ENCODE assay signal across 1 cellular context in genomic region chr1:151254217-151255213, GRCh38.
TF ChIP-seq lines count a peak whose summit lies in the region.

Gene PSMD4, plus strand, starts transcription at chr1:151254734. Its CDS starts 49 bp downstream, at chr1:151254783.

TF ChIP-seq in HepG2, 621 proteins besides CTCF, POLR2A, EP300 and RAD21 (continued from another document and continues in another):
- TF ChIP-seq SNAPC4 (CRISPR knock-in tag; IDR thresholded peaks at IDR 0.05) (peak; percentile 43; the same call in 1 of the 2 replicates), HIVEP1 (CRISPR knock-in tag; IDR thresholded peaks at IDR 0.05) (peak; percentile 51; the same call in 1 of the 2 replicates), GABPB1 (CRISPR knock-in tag; IDR thresholded peaks at IDR 0.05) (peak; percentile 97), ZNF460 (CRISPR knock-in tag; IDR thresholded peaks at IDR 0.05; ENCODE audit: borderline replicate concordance) (peak; percentile 95), XBP1 (CRISPR knock-in tag; IDR thresholded peaks at IDR 0.05) (no peak), ZNF710 (CRISPR knock-in tag; IDR thresholded peaks at IDR 0.05; ENCODE audit: borderline replicate concordance) (peak; percentile 32; the same call in 1 of the 2 replicates), TFAP4 (IDR thresholded peaks at IDR 0.05; ENCODE audit: borderline replicate concordance, low read depth) (peak; percentile 98), SP4 (CRISPR knock-in tag; IDR thresholded peaks at IDR 0.05) (peak; percentile 48; the same call in 1 of the 2 replicates), ZNF441 (CRISPR knock-in tag; IDR thresholded peaks at IDR 0.05; ENCODE audit: borderline replicate concordance) (no peak; the same call in 1 of the 2 replicates), KLF9 (CRISPR knock-in tag; IDR thresholded peaks at IDR 0.05; ENCODE audit: low read depth) (no peak), ZNF224 (CRISPR knock-in tag; IDR thresholded peaks at IDR 0.05) (no peak), BRCA1 (CRISPR knock-in tag; IDR thresholded peaks at IDR 0.05) (no peak), HNF1B (CRISPR knock-in tag; IDR thresholded peaks at IDR 0.05) (peak; percentile 55; the same call in 1 of the 2 replicates), ZNF766 (CRISPR knock-in tag; IDR thresholded peaks at IDR 0.05; ENCODE audit: borderline replicate concordance) (0 out of 2 replicates have a peak, but pooled peaks have one; percentile 23), UBTF (CRISPR knock-in tag; IDR thresholded peaks at IDR 0.05) (peak; percentile 46; the same call in 1 of the 2 replicates), KDM5A (IDR thresholded peaks at IDR 0.05; ENCODE audit: borderline replicate concordance, low read length) (peak; percentile 81; the same call in 1 of the 2 replicates), ZBTB4 (CRISPR knock-in tag; IDR thresholded peaks at IDR 0.05; ENCODE audit: borderline replicate concordance) (0 out of 2 replicates have a peak, but pooled peaks have one; percentile 28), ZNF20 (CRISPR knock-in tag; IDR thresholded peaks at IDR 0.05) (no peak; the same call in 1 of the 2 replicates), ZNF382 (CRISPR knock-in tag; IDR thresholded peaks at IDR 0.05; ENCODE audit: borderline replicate concordance) (no peak), ZNF512B (CRISPR knock-in tag; IDR thresholded peaks at IDR 0.05; ENCODE audit: borderline replicate concordance) (no peak), ZFP62 (CRISPR knock-in tag; IDR thresholded peaks at IDR 0.05) (no peak), ZSCAN12 (CRISPR knock-in tag; IDR thresholded peaks at IDR 0.05) (0 out of 2 replicates have a peak, but pooled peaks have one; percentile 57), NFKB2 (CRISPR knock-in tag; IDR thresholded peaks at IDR 0.05; ENCODE audit: borderline replicate concordance) (no peak), ZNF749 (CRISPR knock-in tag; IDR thresholded peaks at IDR 0.05; ENCODE audit: borderline replicate concordance) (no peak), ZNF891 (CRISPR knock-in tag; IDR thresholded peaks at IDR 0.05) (peak; percentile 83), CSRNP2 (CRISPR knock-in tag; conservative IDR thresholded peaks at IDR 0.05; ENCODE audit: low read depth) (no peak), MED8 (CRISPR knock-in tag; IDR thresholded peaks at IDR 0.05; ENCODE audit: insufficient replicate concordance) (peak; percentile 70), ZFP1 (CRISPR knock-in tag; IDR thresholded peaks at IDR 0.05) (peak; percentile 38; the same call in 1 of the 2 replicates), ZFY (CRISPR knock-in tag; IDR thresholded peaks at IDR 0.05) (peak; percentile 74)
